2 cellular contexts compared by ENCODE assay signal in the genomic region with DNA sequence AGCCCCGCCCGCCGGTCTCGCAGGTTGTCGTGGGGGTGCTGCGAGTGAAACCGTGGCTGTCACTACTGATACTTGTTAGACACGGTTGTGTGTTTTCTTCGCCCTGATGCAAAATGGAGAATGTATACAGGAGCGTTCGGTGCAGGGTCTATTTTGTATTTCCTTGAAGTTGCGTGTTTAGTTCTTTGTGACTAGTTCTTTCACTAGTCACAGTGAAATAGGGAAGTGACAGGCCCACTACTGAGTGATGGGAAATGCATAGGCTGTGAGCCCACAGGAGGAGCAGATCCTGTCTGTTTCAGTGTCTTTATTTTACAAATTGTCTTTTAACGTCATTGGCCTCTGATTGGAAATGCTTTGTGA.
A peak's percentile ranks its signal among the peaks of the same experiment; 100 is the strongest.
TF ChIP-seq lines count a peak whose summit lies in the region.

No MANE protein-coding gene starts in this region.

TF ChIP-seq in GM12891, 5 proteins besides CTCF, POLR2A, EP300 and RAD21:
- no peak for TF ChIP-seq PAX5 (IDR thresholded peaks at IDR 0.05; ENCODE audit: insufficient read depth, low read length, severe bottlenecking)
- peak; percentile 91 for TF ChIP-seq SPI1 (IDR thresholded peaks at IDR 0.05; ENCODE audit: low read depth, low read length)
- TF ChIP-seq TAF1 (IDR thresholded peaks at IDR 0.05; ENCODE audit: low read depth, low read length), result peak; percentile 31; the same call in 1 of the 2 replicates
- no peak for TF ChIP-seq POLR2AphosphoS5 (IDR thresholded peaks at IDR 0.05; ENCODE audit: low read depth, low read length)
- no peak for TF ChIP-seq POU2F2 (IDR thresholded peaks at IDR 0.05; ENCODE audit: low read depth, low read length)
TF ChIP-seq in GM12891: peak in this region for 2.

TF ChIP-seq in HepG2, 621 proteins besides CTCF, POLR2A, EP300 and RAD21:
- TF ChIP-seq, protein P1, sequence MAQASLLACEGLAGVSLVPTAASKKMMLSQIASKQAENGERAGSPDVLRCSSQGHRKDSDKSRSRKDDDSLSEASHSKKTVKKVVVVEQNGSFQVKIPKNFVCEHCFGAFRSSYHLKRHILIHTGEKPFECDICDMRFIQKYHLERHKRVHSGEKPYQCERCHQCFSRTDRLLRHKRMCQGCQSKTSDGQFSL (CRISPR knock-in tag; IDR thresholded peaks at IDR 0.05), result peak; percentile 7; the same call in 1 of the 2 replicates
- TF ChIP-seq ZFP36 (IDR thresholded peaks at IDR 0.05; ENCODE audit: borderline replicate concordance, low read depth, low read length, partially characterized antibody), result no peak
